ENCODE assay signal across 1 cellular context in the genomic region with DNA sequence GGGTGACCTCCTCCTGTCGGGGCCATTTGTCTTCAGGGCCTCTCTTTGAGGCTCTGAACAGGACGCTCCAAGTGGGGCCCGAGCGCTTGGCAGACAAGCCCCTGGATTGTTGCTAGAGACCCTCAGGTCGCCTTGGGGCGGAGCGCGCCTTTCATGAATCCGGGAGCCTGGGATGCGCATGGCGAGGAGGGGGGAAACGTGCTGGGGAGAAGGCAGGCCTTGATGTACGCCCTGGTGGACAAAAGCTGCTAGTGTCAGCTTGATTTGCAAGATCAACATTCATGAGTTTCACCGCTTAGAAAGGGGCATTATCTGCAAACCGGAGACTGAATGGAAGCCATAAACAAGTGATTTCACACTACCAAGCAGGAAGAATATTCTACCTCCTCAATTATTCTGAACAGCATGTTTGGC.
TF ChIP-seq lines count a peak whose summit lies in the region.

No MANE protein-coding gene starts in this region.

TF ChIP-seq in K562, 482 proteins besides CTCF, POLR2A, EP300 and RAD21 (continued from another document):
- TF ChIP-seq, protein P1, sequence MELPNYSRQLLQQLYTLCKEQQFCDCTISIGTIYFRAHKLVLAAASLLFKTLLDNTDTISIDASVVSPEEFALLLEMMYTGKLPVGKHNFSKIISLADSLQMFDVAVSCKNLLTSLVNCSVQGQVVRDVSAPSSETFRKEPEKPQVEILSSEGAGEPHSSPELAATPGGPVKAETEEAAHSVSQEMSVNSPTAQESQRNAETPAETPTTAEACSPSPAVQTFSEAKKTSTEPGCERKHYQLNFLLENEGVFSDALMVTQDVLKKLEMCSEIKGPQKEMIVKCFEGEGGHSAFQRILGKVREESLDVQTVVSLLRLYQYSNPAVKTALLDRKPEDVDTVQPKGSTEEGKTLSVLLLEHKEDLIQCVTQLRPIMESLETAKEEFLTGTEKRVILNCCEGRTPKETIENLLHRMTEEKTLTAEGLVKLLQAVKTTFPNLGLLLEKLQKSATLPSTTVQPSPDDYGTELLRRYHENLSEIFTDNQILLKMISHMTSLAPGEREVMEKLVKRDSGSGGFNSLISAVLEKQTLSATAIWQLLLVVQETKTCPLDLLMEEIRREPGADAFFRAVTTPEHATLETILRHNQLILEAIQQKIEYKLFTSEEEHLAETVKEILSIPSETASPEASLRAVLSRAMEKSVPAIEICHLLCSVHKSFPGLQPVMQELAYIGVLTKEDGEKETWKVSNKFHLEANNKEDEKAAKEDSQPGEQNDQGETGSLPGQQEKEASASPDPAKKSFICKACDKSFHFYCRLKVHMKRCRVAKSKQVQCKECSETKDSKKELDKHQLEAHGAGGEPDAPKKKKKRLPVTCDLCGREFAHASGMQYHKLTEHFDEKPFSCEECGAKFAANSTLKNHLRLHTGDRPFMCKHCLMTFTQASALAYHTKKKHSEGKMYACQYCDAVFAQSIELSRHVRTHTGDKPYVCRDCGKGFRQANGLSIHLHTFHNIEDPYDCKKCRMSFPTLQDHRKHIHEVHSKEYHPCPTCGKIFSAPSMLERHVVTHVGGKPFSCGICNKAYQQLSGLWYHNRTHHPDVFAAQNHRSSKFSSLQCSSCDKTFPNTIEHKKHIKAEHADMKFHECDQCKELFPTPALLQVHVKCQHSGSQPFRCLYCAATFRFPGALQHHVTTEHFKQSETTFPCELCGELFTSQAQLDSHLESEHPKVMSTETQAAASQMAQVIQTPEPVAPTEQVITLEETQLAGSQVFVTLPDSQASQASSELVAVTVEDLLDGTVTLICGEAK (IDR thresholded peaks at IDR 0.05), result no peak
- TF ChIP-seq, protein P1 (CRISPR knock-in tag; IDR thresholded peaks at IDR 0.05), result no peak
- TF ChIP-seq ZNF143 (CRISPR knock-in tag; IDR thresholded peaks at IDR 0.05) (no peak), KLF10 (CRISPR knock-in tag; IDR thresholded peaks at IDR 0.05) (no peak), PTTG1 (tag; IDR thresholded peaks at IDR 0.05; ENCODE audit: low read depth) (no peak), ETV6 (IDR thresholded peaks at IDR 0.05; ENCODE audit: borderline replicate concordance in 1 of 2, low read depth in 2 of 2, low read length in 1 of 2) (no peak), ETV6 (CRISPR knock-in tag; IDR thresholded peaks at IDR 0.05; ENCODE audit: borderline replicate concordance) (no peak), ZNF76 (CRISPR knock-in tag; IDR thresholded peaks at IDR 0.05; ENCODE audit: borderline replicate concordance) (no peak), ZNF384 (IDR thresholded peaks at IDR 0.05; ENCODE audit: low read depth, low read length) (no peak), ZKSCAN3 (CRISPR knock-in tag; IDR thresholded peaks at IDR 0.05) (no peak), NR3C1 (CRISPR knock-in tag; IDR thresholded peaks at IDR 0.05) (no peak), TAL1 (IDR thresholded peaks at IDR 0.05) (no peak)
